Comparison of ENCODE assay signal across 21 cellular contexts in genomic region chr9:2424564-2425153, GRCh38.
A peak's percentile ranks its signal among the peaks of the same experiment; 100 is the strongest.
DNase-seq lines count a peak whose midpoint lies in the region; ATAC-seq and TF ChIP-seq lines count a peak whose summit lies in the region.
"Had no signal": no experiment of that assay in that cellular context is flagged by ENCODE, and none has a peak within 500 bp of the region (broad histone marks: within the 10 kb centered on the region; RNA-seq: fewer than 3 reads in every experiment).

No MANE protein-coding gene starts in this region.

- no peak overlapping the region for H3K4me3 Mint-ChIP-seq in activated naive CD4-positive, alpha-beta T cell treated with anti-CD3 and anti-CD28 coated beads, Interleukin-2, amount 10 ng/mL, durations not matched to agents 7 days and 5 days

- TF ChIP-seq CTCF in left lung (IDR thresholded peaks at IDR 0.05) = no peak
- no peak for TF ChIP-seq CTCF in upper lobe of right lung (IDR thresholded peaks at IDR 0.05)

- no peaks in the 10 kb centered on the region for H3K4me1 Mint-ChIP-seq in activated naive CD4-positive, alpha-beta T cell treated with anti-CD3 and anti-CD28 coated beads, Interleukin-2, amount 10 ng/mL, durations not matched to agents 7 days and 5 days

- CTCF ChIA-PET in activated naive CD4-positive, alpha-beta T cell treated with anti-CD3 and anti-CD28 coated beads, Interleukin-2, amount 10 ng/mL, durations not matched to agents 7 days and 5 days (lab: Charles Lee) = no interaction called here

- no peaks in the 10 kb centered on the region for H3K36me3 Mint-ChIP-seq in activated naive CD4-positive, alpha-beta T cell treated with anti-CD3 and anti-CD28 coated beads, Interleukin-2, amount 10 ng/mL, durations not matched to agents 7 days and 5 days

- H3K4me1 ChIP-seq in left lung = no peaks in the 10 kb centered on the region
- H3K4me1 ChIP-seq in upper lobe of right lung = peaks cover 10% of the 10 kb centered on the region
- H3K4me1 ChIP-seq: BLaER1 had no signal

- no peaks in the 10 kb centered on the region for H3K27me3 ChIP-seq in left lung
- H3K27me3 ChIP-seq in upper lobe of right lung = no peaks in the 10 kb centered on the region
- H3K27me3 ChIP-seq: BLaER1, neutrophil, stomach had no signal

- ATAC-seq in Right ventricle myocardium inferior (peak; percentile 46), esophagus mucosa (peak; percentile 49), left lung (peak; percentile 56), upper lobe of right lung (peak; percentile 36)

- H3K36me3 ChIP-seq in left lung (no peaks in the 10 kb centered on the region), upper lobe of right lung (no peaks in the 10 kb centered on the region)
- H3K36me3 ChIP-seq: neutrophil, stomach had no signal

- H3K27me3 Mint-ChIP-seq in activated naive CD4-positive, alpha-beta T cell treated with anti-CD3 and anti-CD28 coated beads, Interleukin-2, amount 10 ng/mL, durations not matched to agents 7 days and 5 days = no peaks in the 10 kb centered on the region

- H3K4me3 ChIP-seq in left lung (no peak overlapping the region), upper lobe of right lung (no peak overlapping the region)
- H3K4me3 ChIP-seq: BLaER1, coronary artery, stomach had no signal

- no peak for DNase-seq in Right ventricle myocardium inferior (ENCODE audit: missing footprints)
- no peak for DNase-seq in cardiac septum (ENCODE audit: low spot score)
- DNase-seq in left lung = no peak
- DNase-seq in upper lobe of right lung = no peak
- DNase-seq in stimulated activated CD4-positive, alpha-beta T cell treated with anti-CD3 and anti-CD28 coated beads, Interleukin-2, amount 100 ng/mL, for 24 hours = no peak
- DNase-seq in activated naive CD4-positive, alpha-beta T cell treated with anti-CD3 and anti-CD28 coated beads, Interleukin-2, amount 10 ng/mL, durations not matched to agents 7 days and 5 days = no peak
- no peak for DNase-seq in posterior cingulate gyrus
- DNase-seq: activated CD4-positive, alpha-beta T cell treated with anti-CD3 and anti-CD28 coated beads for 48 hours; activated CD8-positive, alpha-beta memory T cell treated with anti-CD3 and anti-CD28 coated beads, Interleukin-2, amount 50 U/mL, for 4 hours; activated gamma-delta T cell; anterior cingulate cortex; Karpas-422; NCI-H1092; NCI-H2081; NCI-H510A treated with DMSO at 0.1 percent for 48 hours; RPMI8226; stomach had no signal

- H3K27ac ChIP-seq in left lung (no peak overlapping the region), upper lobe of right lung (peak overlapping the region; percentile 9)
- H3K27ac ChIP-seq: BLaER1, coronary artery, neutrophil had no signal

- H3K9me3 ChIP-seq in left lung (no peaks in the 10 kb centered on the region), upper lobe of right lung (no peaks in the 10 kb centered on the region)
- H3K9me3 ChIP-seq: neutrophil, stomach had no signal

- intact Hi-C loops in Right ventricle myocardium inferior (cut with DNase I) = loop anchor here (5.0 kb wide), 3 partner anchors 63 to 198 kb away; partner anchors contain the start of gene VLDLR
- intact Hi-C loops in cardiac septum (cut with DNase I) = loop anchor here (10.0 kb wide), 1 partner anchor 300 kb away; no protein-coding TSS in a partner anchor
- intact Hi-C loops in left lung (cut with DNase I) = no loop called here
- intact Hi-C loops in upper lobe of right lung (cut with DNase I) = no loop called here
- intact Hi-C loops in posterior cingulate gyrus (cut with DNase I) = no loop called here

- no peak overlapping the region for H3K27ac Mint-ChIP-seq in activated naive CD4-positive, alpha-beta T cell treated with anti-CD3 and anti-CD28 coated beads, Interleukin-2, amount 10 ng/mL, durations not matched to agents 7 days and 5 days

- no peaks in the 10 kb centered on the region for H3K9me3 Mint-ChIP-seq in activated naive CD4-positive, alpha-beta T cell treated with anti-CD3 and anti-CD28 coated beads, Interleukin-2, amount 10 ng/mL, durations not matched to agents 7 days and 5 days

Comparison
In these comparisons a context has a peak if more than half of its experiments do, and no peak if none do; other contexts are left out.
1. intact Hi-C loops: an anchor here in Right ventricle myocardium inferior (5.0 kb wide) and cardiac septum (10.0 kb wide); none called in left lung, upper lobe of right lung and posterior cingulate gyrus.